Comparison of ENCODE assay signal across 8 cellular contexts in genomic region chr1:89804646-89805237, GRCh38. TPM values are rescaled to one million over a fixed set of nuclear protein-coding genes. Genes with fewer than 3 reads are reported as not detected.
A peak's percentile ranks its signal among the peaks of the same experiment; 100 is the strongest.
DNase-seq lines count a peak whose midpoint lies in the region; FAIRE-seq lines count a peak whose summit lies in the region.

No MANE protein-coding gene starts in this region.

- peaks cover 21% of the 10 kb centered on the region for H3K4me1 ChIP-seq in HAP-1

- FAIRE-seq in G401.6 (lab: Jason Lieb, UNC), result peak; percentile 97

- no peak overlapping the region for H3K4me3 ChIP-seq in HAP-1
- H3K4me3 ChIP-seq in SK-N-MC, result no peak overlapping the region

- no peaks in the 10 kb centered on the region for H3K9me3 ChIP-seq in HAP-1
- H3K9me3 ChIP-seq in SK-N-MC (ENCODE audit: low read depth, low read length), result no peaks in the 10 kb centered on the region

- H3K27me3 ChIP-seq in HAP-1 (ENCODE audit: low read depth), result no peaks in the 10 kb centered on the region

- DNase-seq in HAP-1 (ENCODE audit: low spot score in 2 of 2) (peak; percentile 63 to 93), MV-4-11 (lab: John Stamatoyannopoulos, UW) (peak; percentile 90), SK-N-MC (ENCODE audit: low read depth, low spot score) (peak; percentile 79), glomerular endothelial cell (ENCODE audit: extremely low read depth, low read depth, low spot score) (peak; percentile 60), pons (ENCODE audit: low spot score) (peak; percentile 96), ureter (ENCODE audit: low spot score) (peak; percentile 90)
- DNase-seq in activated naive CD4-positive, alpha-beta T cell treated with Interleukin-2 at 50 U/mL for 16 hours, result peak; percentile 83

- no peaks in the 10 kb centered on the region for H3K36me3 ChIP-seq in HAP-1 (replicated peaks)
- no peaks in the 10 kb centered on the region for H3K36me3 ChIP-seq in SK-N-MC (ENCODE audit: insufficient read depth, low read length)

- in situ Hi-C loops in HAP-1 (cut with MboI; ENCODE audit: low sequenced_read_pairs), result loop anchor here (5.0 kb wide), 1 partner anchor 183 kb away; no protein-coding TSS in a partner anchor

- no peak overlapping the region for H3K27ac ChIP-seq in SK-N-MC

- no peak overlapping the region for H3K9ac ChIP-seq in SK-N-MC (ENCODE audit: insufficient read length)

RNA-seq across cellular contexts. Expression of gene LRRC8D, which starts 16.1 kb away (rescaled TPM):
- 20.7 and 25.2 TPM in 2 replicates for total RNA-seq in glomerular endothelial cell
- total RNA-seq in ureter, result 17.8 TPM
